In the genomic region with DNA sequence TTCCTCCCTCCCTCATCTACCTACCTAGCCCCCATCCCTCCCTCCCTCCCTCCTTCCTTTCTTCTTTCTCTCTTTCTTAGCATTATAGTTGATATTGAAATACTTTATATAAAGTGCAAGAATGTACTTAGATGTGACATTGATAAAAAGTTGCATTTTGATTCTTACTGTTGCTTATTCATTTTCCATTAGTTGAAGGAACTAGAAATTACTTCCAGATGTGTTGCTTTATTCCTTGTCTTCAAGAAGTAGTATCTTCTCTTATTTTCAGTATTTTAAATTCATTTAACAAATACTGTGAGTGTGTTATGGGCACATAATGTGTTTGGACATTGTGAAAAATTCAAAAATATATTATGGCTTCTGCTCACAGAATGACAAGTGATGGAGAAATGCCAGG, we compare ENCODE assay signal across 26 cellular contexts. TPM values are rescaled to one million over a fixed set of nuclear protein-coding genes. Genes with fewer than 3 reads are reported as not detected.
DNase-seq lines count a peak whose midpoint lies in the region; ATAC-seq and TF ChIP-seq lines count a peak whose summit lies in the region.
"Had no signal": no experiment of that assay in that cellular context is flagged by ENCODE, and none has a peak within 500 bp of the region (broad histone marks: within the 10 kb centered on the region; RNA-seq: fewer than 3 reads in every experiment).

No MANE protein-coding gene starts in this region.

- no peaks in the 10 kb centered on the region for H3K9me3 ChIP-seq in SK-N-MC (ENCODE audit: low read depth, low read length)
- H3K9me3 ChIP-seq in adipocyte (ENCODE audit: control insufficient read depth, low read length), result no peaks in the 10 kb centered on the region
- H3K9me3 ChIP-seq: BE2C had no signal

- peak overlapping the region in 2 of 3 experiments; percentile 14 to 63 for H3K27ac Mint-ChIP-seq in nephron
- H3K27ac Mint-ChIP-seq in activated T-helper 1 cell treated with anti-CD3 and anti-CD28 coated beads, Interleukin-12 subunit alpha, Interleukin-12 subunit beta, Interleukin-2, Interleukin-4 antibody, amounts not matched to agents 30 ng/mL and 10 ng/mL and 1 ng/mL, durations not matched to agents 14 hours and 24 hours and 36 hours, result no peak overlapping the region
- H3K27ac Mint-ChIP-seq: CD14-positive monocyte; CD4-positive, alpha-beta memory T cell; CD4-positive, CD25-positive, alpha-beta regulatory T cell; CD8-positive, alpha-beta memory T cell had no signal

- no peaks in the 10 kb centered on the region for H3K36me3 ChIP-seq in SK-N-MC (ENCODE audit: insufficient read depth, low read length)
- H3K36me3 ChIP-seq in adipocyte (ENCODE audit: control insufficient read depth, insufficient read depth, low read length, severe bottlenecking), result no peaks in the 10 kb centered on the region
- H3K36me3 ChIP-seq: BE2C had no signal

- TF ChIP-seq CTCF in nephron (IDR thresholded peaks at IDR 0.05; ENCODE audit: unreplicated experiment in 3 of 3), result no peak

- H3K27ac ChIP-seq in SK-N-MC, result peak overlapping the region; percentile 65; the same call in 1 of the 2 replicates
- H3K27ac ChIP-seq: BLaER1 had no signal

- H3K4me1 Mint-ChIP-seq in nephron, result peaks cover 41% of the 10 kb centered on the region
- H3K4me1 Mint-ChIP-seq in activated T-helper 1 cell treated with anti-CD3 and anti-CD28 coated beads, Interleukin-12 subunit alpha, Interleukin-12 subunit beta, Interleukin-2, Interleukin-4 antibody, amounts not matched to agents 30 ng/mL and 10 ng/mL and 1 ng/mL, durations not matched to agents 14 hours and 24 hours and 36 hours (ENCODE audit: low read depth), result no peaks in the 10 kb centered on the region

- intact Hi-C loops in Right ventricle myocardium superior (cut with DNase I), result no loop called here
- intact Hi-C loops in activated T-helper 1 cell treated with anti-CD3 and anti-CD28 coated beads, Interleukin-12 subunit alpha, Interleukin-12 subunit beta, Interleukin-2, Interleukin-4 antibody, amounts not matched to agents 30 ng/mL and 10 ng/mL and 1 ng/mL, durations not matched to agents 14 hours and 24 hours and 36 hours (cut with micrococcal nuclease), result no loop called here

- DNase-seq in SK-N-MC (ENCODE audit: low read depth, low spot score) (no peak), adipocyte (ENCODE audit: low read depth) (peak; percentile 64), fibroblast of gingiva (ENCODE audit: low read depth) (peak; percentile 23), Right ventricle myocardium superior (no peak)
- no peak for DNase-seq in activated T-helper 1 cell treated with anti-CD3 and anti-CD28 coated beads, Interleukin-12 subunit alpha, Interleukin-12 subunit beta, Interleukin-2, Interleukin-4 antibody, amounts not matched to agents 30 ng/mL and 10 ng/mL and 1 ng/mL, durations not matched to agents 14 hours and 24 hours and 36 hours (ENCODE audit: low spot score)
- DNase-seq in stimulated activated CD4-positive, alpha-beta T cell treated with anti-CD3 and anti-CD28 coated beads, Interleukin-4, amount 100 ng/mL, for 1 hour, result no peak
- DNase-seq in effector CD4-positive, alpha-beta T cell, result no peak
- DNase-seq: 8988T; ACHN; BE2C; C1 segment of cervical spinal cord; CD4-positive, alpha-beta memory T cell; CD4-positive, CD25-positive, alpha-beta regulatory T cell; CD8-positive, alpha-beta memory T cell; COR-L47; DMS 273 treated with DMSO at 0.1 percent for 48 hours; DMS153; DMS53; DMS79; DND-41; EL; GDM1 had no signal

- no peak for ATAC-seq in Right ventricle myocardium superior (ENCODE audit: poor library complexity)
- ATAC-seq: GM12878 had no signal

- H3K36me3 Mint-ChIP-seq in nephron (ENCODE audit: low read depth), result peaks cover 24% of the 10 kb centered on the region
- peaks cover 3% of the 10 kb centered on the region for H3K36me3 Mint-ChIP-seq in activated T-helper 1 cell treated with anti-CD3 and anti-CD28 coated beads, Interleukin-12 subunit alpha, Interleukin-12 subunit beta, Interleukin-2, Interleukin-4 antibody, amounts not matched to agents 30 ng/mL and 10 ng/mL and 1 ng/mL, durations not matched to agents 14 hours and 24 hours and 36 hours (ENCODE audit: low read depth)

- H3K27me3 Mint-ChIP-seq in nephron (ENCODE audit: low read depth), result no peaks in the 10 kb centered on the region
- no peaks in the 10 kb centered on the region for H3K27me3 Mint-ChIP-seq in activated T-helper 1 cell treated with anti-CD3 and anti-CD28 coated beads, Interleukin-12 subunit alpha, Interleukin-12 subunit beta, Interleukin-2, Interleukin-4 antibody, amounts not matched to agents 30 ng/mL and 10 ng/mL and 1 ng/mL, durations not matched to agents 14 hours and 24 hours and 36 hours (ENCODE audit: insufficient read depth)
- H3K27me3 Mint-ChIP-seq: CD4-positive, alpha-beta memory T cell; CD4-positive, CD25-positive, alpha-beta regulatory T cell; CD8-positive, alpha-beta memory T cell had no signal

- H3K4me3 Mint-ChIP-seq in nephron, result no peak overlapping the region
- no peak overlapping the region for H3K4me3 Mint-ChIP-seq in activated T-helper 1 cell treated with anti-CD3 and anti-CD28 coated beads, Interleukin-12 subunit alpha, Interleukin-12 subunit beta, Interleukin-2, Interleukin-4 antibody, amounts not matched to agents 30 ng/mL and 10 ng/mL and 1 ng/mL, durations not matched to agents 14 hours and 24 hours and 36 hours
- H3K4me3 Mint-ChIP-seq: CD14-positive monocyte; CD4-positive, alpha-beta memory T cell; CD4-positive, CD25-positive, alpha-beta regulatory T cell; CD8-positive, alpha-beta memory T cell had no signal

- peaks cover 11% of the 10 kb centered on the region for H3K9me3 Mint-ChIP-seq in nephron
- H3K9me3 Mint-ChIP-seq in activated T-helper 1 cell treated with anti-CD3 and anti-CD28 coated beads, Interleukin-12 subunit alpha, Interleukin-12 subunit beta, Interleukin-2, Interleukin-4 antibody, amounts not matched to agents 30 ng/mL and 10 ng/mL and 1 ng/mL, durations not matched to agents 14 hours and 24 hours and 36 hours, result peaks cover 3% of the 10 kb centered on the region
- H3K9me3 Mint-ChIP-seq: CD8-positive, alpha-beta memory T cell had no signal

- no peaks in the 10 kb centered on the region for H3K27me3 ChIP-seq in adipocyte (replicated peaks; ENCODE audit: control insufficient read depth, insufficient read depth, low read length)
- H3K27me3 ChIP-seq: BE2C, BLaER1 had no signal

- no peaks in the 10 kb centered on the region for H3K4me1 ChIP-seq in adipocyte (ENCODE audit: control insufficient read depth, insufficient read depth, low read length)

- H3K4me3 ChIP-seq in SK-N-MC, result no peak overlapping the region
- H3K4me3 ChIP-seq in adipocyte (ENCODE audit: low read length), result no peak overlapping the region
- H3K4me3 ChIP-seq: BLaER1, GM12878 had no signal

- H3K9ac ChIP-seq in SK-N-MC (ENCODE audit: insufficient read length) (no peak overlapping the region), adipocyte (ENCODE audit: low read length) (no peak overlapping the region)
- H3K9ac ChIP-seq: BLaER1 had no signal

RNA-seq across cellular contexts. Expression of a gene that starts 45.6 kb away (rescaled TPM):
- 4.4 TPM for total RNA-seq in Right ventricle myocardium superior
- total RNA-seq in activated T-helper 1 cell treated with anti-CD3 and anti-CD28 coated beads, Interleukin-12 subunit alpha, Interleukin-12 subunit beta, Interleukin-2, Interleukin-4 antibody, amounts not matched to agents 30 ng/mL and 10 ng/mL and 1 ng/mL, durations not matched to agents 14 hours and 24 hours and 36 hours, result 17.4 and 19.2 TPM in 2 replicates

RNA-seq across cellular contexts. Expression of a gene that starts 45.8 kb away (rescaled TPM):
- total RNA-seq in Right ventricle myocardium superior, result 4.9 TPM
- total RNA-seq in activated T-helper 1 cell treated with anti-CD3 and anti-CD28 coated beads, Interleukin-12 subunit alpha, Interleukin-12 subunit beta, Interleukin-2, Interleukin-4 antibody, amounts not matched to agents 30 ng/mL and 10 ng/mL and 1 ng/mL, durations not matched to agents 14 hours and 24 hours and 36 hours, result 4.5 and 4.7 TPM in 2 replicates

Comparison
In these comparisons a context has a peak if more than half of its experiments do, and no peak if none do; other contexts are left out.
1. DNase-seq: peak in adipocyte (single experiment) and fibroblast of gingiva (single experiment); none in SK-N-MC (single experiment), Right ventricle myocardium superior (single experiment), activated T-helper 1 cell treated with anti-CD3 and anti-CD28 coated beads, Interleukin-12 subunit alpha, Interleukin-12 subunit beta, Interleukin-2, Interleukin-4 antibody, amounts not matched to agents 30 ng/mL and 10 ng/mL and 1 ng/mL, durations not matched to agents 14 hours and 24 hours and 36 hours (single experiment), stimulated activated CD4-positive, alpha-beta T cell treated with anti-CD3 and anti-CD28 coated beads, Interleukin-4, amount 100 ng/mL, for 1 hour (single experiment) and effector CD4-positive, alpha-beta T cell (single experiment).